32 cellular contexts compared by ENCODE assay signal in genomic region chr7:151968357-151968756, GRCh38. TPM values are rescaled to one million over a fixed set of nuclear protein-coding genes. Genes with fewer than 3 reads are reported as not detected.
DNase-seq lines count a peak whose midpoint lies in the region; ATAC-seq and TF ChIP-seq lines count a peak whose summit lies in the region.
"Had no signal": no experiment of that assay in that cellular context is flagged by ENCODE, and none has a peak within 500 bp of the region (broad histone marks: within the 10 kb centered on the region; RNA-seq: fewer than 3 reads in every experiment).

No MANE protein-coding gene starts in this region.

- no peak overlapping the region for H4K8ac ChIP-seq in H9 (replicated peaks; ENCODE audit: insufficient read length, low read depth, low read length)

- H3K9me3 Mint-ChIP-seq in H9: peaks cover 13 to 14% of the 10 kb centered on the region in 2 experiments
- H3K9me3 Mint-ChIP-seq: activated naive CD4-positive, alpha-beta T cell treated with anti-CD3 and anti-CD28 coated beads for 36 hours had no signal

- no peak overlapping the region for H3K4me3 Mint-ChIP-seq in H9
- H3K4me3 Mint-ChIP-seq: activated naive CD4-positive, alpha-beta T cell treated with anti-CD3 and anti-CD28 coated beads for 36 hours; GM23338; mesothelial cell of epicardium had no signal

- H3K27me3 Mint-ChIP-seq in H9 (ENCODE audit: low read depth): peaks cover 4% of the 10 kb centered on the region; the same call in 1 of the 2 replicates

- no peaks in the 10 kb centered on the region for H3K79me1 ChIP-seq in H9 (ENCODE audit: insufficient read depth, low read depth, low read length, poor library complexity, severe bottlenecking)

- no peak overlapping the region for H3K18ac ChIP-seq in H9 (ENCODE audit: insufficient read length, low read depth, low read length)

- H3K4me1 ChIP-seq in H9 (ENCODE audit: insufficient read depth, low read length) (no peaks in the 10 kb centered on the region), right atrium auricular region (no peaks in the 10 kb centered on the region)
- H3K4me1 ChIP-seq: adrenal gland, BLaER1, body of pancreas, sigmoid colon had no signal

- H3K36me3 ChIP-seq in right atrium auricular region: no peaks in the 10 kb centered on the region
- H3K36me3 ChIP-seq: adrenal gland, esophagus squamous epithelium, sigmoid colon had no signal

- no peaks in the 10 kb centered on the region for H3K79me2 ChIP-seq in H9 (ENCODE audit: insufficient read depth, low read length)

- no peak overlapping the region for H2BK15ac ChIP-seq in H9 (ENCODE audit: low read depth, low read length)

- H4K20me1 ChIP-seq in H9 (ENCODE audit: control insufficient read depth, insufficient read depth, insufficient read length): no peaks in the 10 kb centered on the region
- H4K20me1 ChIP-seq: BLaER1 had no signal

- H3K4ac ChIP-seq in H9 (ENCODE audit: low read depth, low read length): no peak overlapping the region

- no peak overlapping the region for H3K14ac ChIP-seq in H9 (ENCODE audit: insufficient read depth, low read length)

- no peak overlapping the region for H3K9ac ChIP-seq in H9 (ENCODE audit: extremely low read depth, insufficient read length, low read length)
- H3K9ac ChIP-seq: BLaER1 had no signal

- H3K4me2 ChIP-seq in H9 (ENCODE audit: insufficient read depth, insufficient read length, low read length): no peak overlapping the region
- H3K4me2 ChIP-seq: BLaER1, GM23338 had no signal

- 0 out of 4 replicates have a peak, but pooled peaks cover 0 to 2% of the 10 kb centered on the region in 2 experiments for H3K4me1 Mint-ChIP-seq in H9
- H3K4me1 Mint-ChIP-seq: GM23338, mesothelial cell of epicardium had no signal

- ATAC-seq in esophagus mucosa: peak; percentile 87
- no peak for ATAC-seq in GM21619 (IDR thresholded peaks at IDR 0.05; ENCODE audit: unreplicated experiment)
- no peak for ATAC-seq in HG02763 (IDR thresholded peaks at IDR 0.05; ENCODE audit: unreplicated experiment)
- ATAC-seq: activated CD4-positive, CD25-positive, alpha-beta regulatory T cell treated with anti-CD3 and anti-CD28 coated beads, Interleukin-2, amount 50 U/mL, for 24 hours; body of pancreas; GM23338; left lobe of liver had no signal

- H3K36me3 Mint-ChIP-seq in H9 (ENCODE audit: insufficient read depth in 1 of 3, low read depth in 3 of 3): peaks cover 2 to 12% (median 4%) of the 10 kb centered on the region in 3 experiments; a peak in 2 of 7 replicates
- H3K36me3 Mint-ChIP-seq: mesothelial cell of epicardium had no signal

- H3K4me3 ChIP-seq in right atrium auricular region: no peak overlapping the region
- H3K4me3 ChIP-seq: adrenal gland, BLaER1, body of pancreas, esophagus squamous epithelium, GM23338, sigmoid colon had no signal

- no peak overlapping the region for H4K91ac ChIP-seq in H9 (ENCODE audit: insufficient read length, low read depth, low read length)

- H3K27me3 ChIP-seq in H9 (ENCODE audit: insufficient read depth, low read length) (no peaks in the 10 kb centered on the region), right atrium auricular region (no peaks in the 10 kb centered on the region)
- H3K27me3 ChIP-seq: adrenal gland, BLaER1, body of pancreas, esophagus squamous epithelium, sigmoid colon had no signal

- DNase-seq in H9 (no peak), right atrium auricular region (ENCODE audit: low spot score) (peak; percentile 64), stromal cell of bone marrow (ENCODE audit: low read depth) (peak; percentile 26)
- no peak for DNase-seq in activated naive CD4-positive, alpha-beta T cell (lab: John Stamatoyannopoulos, UW)
- DNase-seq in stimulated activated CD4-positive, alpha-beta T cell treated with anti-CD3 and anti-CD28 coated beads, Interleukin-15, amount 100 ng/mL, for 24 hours: no peak
- DNase-seq: activated CD4-positive, alpha-beta T cell treated with anti-CD3 and anti-CD28 coated beads, Interleukin-2, amount 50 U/mL, for 48 hours; activated naive CD4-positive, alpha-beta T cell treated with anti-CD3 and anti-CD28 coated beads for 36 hours; adrenal gland; body of pancreas; cerebellar nuclear complex; dermis blood vessel endothelial cell; DMS 273 treated with DMSO at 0.1 percent for 48 hours; esophagus squamous epithelium; KG1; MM.1S; NCI-H1105 treated with DMSO at 0.1 percent for 48 hours; NCI-H187 treated with DMSO at 0.1 percent for 48 hours; posterior cingulate gyrus; SHP77; sigmoid colon; stimulated activated CD4-positive, alpha-beta T cell treated with anti-CD3 and anti-CD28 coated beads, Interleukin-12 subunit alpha, Interleukin-12 subunit beta, amount 100 ng/mL, for 4 hours; stimulated activated CD4-positive, alpha-beta T cell treated with anti-CD3 and anti-CD28 coated beads, Interleukin-4, amount 100 ng/mL, for 4 hours; T-helper 2 cell; trophoblast cell had no signal

- H3K23me2 ChIP-seq in H9 (ENCODE audit: insufficient read length, low read depth, low read length, poor library complexity, severe bottlenecking): no peaks in the 10 kb centered on the region

- no peak overlapping the region for H2BK120ac ChIP-seq in H9 (ENCODE audit: low read depth, low read length, poor library complexity, severe bottlenecking)

- no peak overlapping the region for H3T11ph ChIP-seq in H9 (ENCODE audit: low read length)

- WGBS in H9 (ENCODE audit: extremely low coverage, insufficient read length, low lambda C conversion rate): no CpG with 5 or more reads among the region's 7 CpGs

- H3K27ac ChIP-seq in H9 (ENCODE audit: insufficient read length, low read depth, low read length): no peak overlapping the region
- H3K27ac ChIP-seq in right atrium auricular region: no peak overlapping the region
- H3K27ac ChIP-seq: adrenal gland, BLaER1, body of pancreas, sigmoid colon had no signal

- no peak overlapping the region for H2AK5ac ChIP-seq in H9 (ENCODE audit: insufficient read length, low read length)

- H3K27ac Mint-ChIP-seq in H9: peak overlapping the region in 2 of 3 experiments; percentile 47 to 70; a peak in 1 of 7 replicates
- H3K27ac Mint-ChIP-seq: activated naive CD4-positive, alpha-beta T cell treated with anti-CD3 and anti-CD28 coated beads for 36 hours; GM23338; mesothelial cell of epicardium had no signal

- no peak overlapping the region for H2AFZ ChIP-seq in H9 (ENCODE audit: low read length)
- H2AFZ ChIP-seq: GM23338 had no signal

- no peak overlapping the region for H2BK20ac ChIP-seq in H9 (ENCODE audit: low read depth, low read length, poor library complexity, severe bottlenecking)

- no peak overlapping the region for H2BK5ac ChIP-seq in H9 (ENCODE audit: insufficient read length, low read length)

- H3K9me3 ChIP-seq in H9 (ENCODE audit: control insufficient read depth, low read depth, low read length) (no peaks in the 10 kb centered on the region), right atrium auricular region (no peaks in the 10 kb centered on the region)
- H3K9me3 ChIP-seq: adrenal gland, body of pancreas, esophagus squamous epithelium, sigmoid colon had no signal

- H2BK12ac ChIP-seq in H9 (ENCODE audit: insufficient read length, low read depth, low read length): no peak overlapping the region

- H4K5ac ChIP-seq in H9 (ENCODE audit: insufficient read length, low read depth, low read length): no peak overlapping the region

- TF ChIP-seq CTCF in H9 (conservative IDR thresholded peaks at IDR 0.05) (no peak), right atrium auricular region (IDR thresholded peaks at IDR 0.05) (no peak)

- no peak overlapping the region for H3K23ac ChIP-seq in H9 (ENCODE audit: insufficient read length, low read depth, low read length)

- H3K56ac ChIP-seq in H9 (ENCODE audit: insufficient read length, low read depth, low read length): no peak overlapping the region

RNA-seq across cellular contexts. Expression of gene GALNTL5, which starts 12.1 kb away (rescaled TPM):
- total RNA-seq in H9 (2021) (0.39 TPM in 1 of 2 replicates, not detected in the other), esophagus mucosa (not detected), right atrium auricular region (not detected)
- total RNA-seq: activated naive CD4-positive, alpha-beta T cell treated with anti-CD3 and anti-CD28 coated beads for 36 hours; adrenal gland; body of pancreas; dermis blood vessel endothelial cell; esophagus squamous epithelium; GM23338; left lobe of liver; mesothelial cell of epicardium; sigmoid colon had no signal

RNA-seq across cellular contexts. Expression of gene GALNT11, which starts 57.1 kb away (rescaled TPM):
- 21.0 and 24.1 TPM in 2 replicates for total RNA-seq in H9 (2021)
- total RNA-seq in esophagus mucosa: 16.9 TPM
- 10 to 100 TPM; 25.1 to 28.6 TPM for total RNA-seq in right atrium auricular region

Comparison
In these comparisons a context has a peak if more than half of its experiments do, and no peak if none do; other contexts are left out.
1. DNase-seq: peak in right atrium auricular region (single experiment) and stromal cell of bone marrow (single experiment); none in H9 (single experiment), activated naive CD4-positive, alpha-beta T cell (0 of 4) and stimulated activated CD4-positive, alpha-beta T cell treated with anti-CD3 and anti-CD28 coated beads, Interleukin-15, amount 100 ng/mL, for 24 hours (single experiment).